12 cellular contexts compared by ENCODE assay signal in the genomic region with DNA sequence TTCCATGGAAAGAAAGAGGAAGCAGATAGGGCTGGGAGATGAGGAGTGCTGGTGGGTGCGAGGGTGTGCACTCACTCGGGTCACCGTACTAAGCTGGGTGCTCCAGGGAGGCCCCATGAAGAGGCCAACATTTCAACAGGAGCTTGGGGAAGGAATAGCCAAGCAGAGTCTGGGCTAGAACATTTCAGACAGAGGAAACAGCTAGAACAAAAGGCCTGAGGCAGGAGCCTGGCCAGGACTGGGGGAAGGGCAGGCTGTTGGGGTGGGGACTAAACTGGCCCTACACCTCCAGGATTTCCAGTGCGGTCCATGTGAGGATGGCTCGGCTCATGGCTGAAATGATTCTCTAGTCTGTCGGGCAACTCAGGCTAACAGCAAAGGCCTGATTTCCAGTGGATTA.
DNase-seq lines count a peak whose midpoint lies in the region; ATAC-seq and TF ChIP-seq lines count a peak whose summit lies in the region.
"Had no signal": no experiment of that assay in that cellular context is flagged by ENCODE, and none has a peak within 500 bp of the region (broad histone marks: within the 10 kb centered on the region; RNA-seq: fewer than 3 reads in every experiment).

No MANE protein-coding gene starts in this region.

- H3K4me1 ChIP-seq in esophagus (ENCODE audit: control insufficient read depth in 2 of 2, insufficient read depth in 2 of 2, low read length in 1 of 2) (peaks cover 6 to 35% of the 10 kb centered on the region in 2 donors), gastrocnemius medialis (peaks cover 16 to 28% of the 10 kb centered on the region in 2 donors), suprapubic skin (peaks cover 43% of the 10 kb centered on the region)

- H3K27ac ChIP-seq in SU-DHL-6 (ENCODE audit: low read depth, low read length) (peak overlapping the region; percentile 95), esophagus (ENCODE audit: low read depth in 2 of 2, low read length in 1 of 2) (peak overlapping the region; percentile 16 to 48), gastrocnemius medialis (peak overlapping the region in 3 of 4 donors; percentile 23 to 60 (median 36)), suprapubic skin (no peak overlapping the region)

- no peaks in the 10 kb centered on the region for H4K20me1 ChIP-seq in SU-DHL-6 (ENCODE audit: low read depth, low read length)

- in situ Hi-C loops in gastrocnemius medialis (cut with MboI; ENCODE audit: low sequenced_read_pairs in 4 of 4) = no loop called here

- TF ChIP-seq POLR2A in gastrocnemius medialis (IDR thresholded peaks at IDR 0.05) = no peak
- TF ChIP-seq POLR2A in suprapubic skin (IDR thresholded peaks at IDR 0.05) = no peak

- no peaks in the 10 kb centered on the region for H3K27me3 Mint-ChIP-seq in T-helper 1 cell treated with Interleukin-12 subunit alpha and Interleukin-12 subunit beta and Interleukin-4 antibody, amounts not matched to agents 30 μg/mL and 1 μg/mL, for 36 hours (ENCODE audit: low read depth)

- H2AFZ ChIP-seq in SU-DHL-6 (ENCODE audit: low read depth, low read length, severe bottlenecking) = no peak overlapping the region

- H3K4me2 ChIP-seq in SU-DHL-6 (ENCODE audit: low read depth, low read length, poor library complexity, severe bottlenecking) = peak overlapping the region; percentile 57

- H3K36me3 Mint-ChIP-seq in T-helper 1 cell treated with Interleukin-12 subunit alpha and Interleukin-12 subunit beta and Interleukin-4 antibody, amounts not matched to agents 30 μg/mL and 1 μg/mL, for 36 hours (ENCODE audit: low read depth) = peaks cover 10% of the 10 kb centered on the region

- peaks cover 66% of the 10 kb centered on the region for H3F3A ChIP-seq in SU-DHL-6 (ENCODE audit: insufficient read depth)

- H3K4me1 Mint-ChIP-seq in T-helper 1 cell treated with Interleukin-12 subunit alpha and Interleukin-12 subunit beta and Interleukin-4 antibody, amounts not matched to agents 30 μg/mL and 1 μg/mL, for 36 hours (ENCODE audit: low read depth) = peaks cover 84% of the 10 kb centered on the region

- H3K36me3 ChIP-seq in SU-DHL-6 (ENCODE audit: low read length) = no peaks in the 10 kb centered on the region
- H3K36me3 ChIP-seq in esophagus (ENCODE audit: control insufficient read depth in 2 of 2, insufficient read depth in 2 of 2, low read length in 1 of 2) = peaks cover 0 to 3% of the 10 kb centered on the region in 2 donors
- no peaks in the 10 kb centered on the region for H3K36me3 ChIP-seq in gastrocnemius medialis
- H3K36me3 ChIP-seq in suprapubic skin = no peaks in the 10 kb centered on the region

- TF ChIP-seq CTCF in SU-DHL-6 (IDR thresholded peaks at IDR 0.05; ENCODE audit: insufficient read depth, low read length, poor library complexity, severe bottlenecking) (no peak), gastrocnemius medialis (IDR thresholded peaks at IDR 0.05 in 4 of 5, conservative IDR thresholded peaks at IDR 0.05 in 1 of 5) (no peak), suprapubic skin (IDR thresholded peaks at IDR 0.05) (no peak)

- H3K4me3 ChIP-seq in SU-DHL-6 (ENCODE audit: insufficient read depth, low read length, poor library complexity, severe bottlenecking) (no peak overlapping the region), esophagus (ENCODE audit: low read depth in 1 of 2, low read length in 2 of 2) (no peak overlapping the region), gastrocnemius medialis (no peak overlapping the region), suprapubic skin (no peak overlapping the region)

- H3K9me2 ChIP-seq in SU-DHL-6 (replicated peaks; ENCODE audit: insufficient read depth, low read length) = no peaks in the 10 kb centered on the region

- ATAC-seq in gastrocnemius medialis (no peak), GM21717 (IDR thresholded peaks at IDR 0.05; ENCODE audit: unreplicated experiment) (no peak)
- ATAC-seq: HCT116 had no signal

- H3K27me3 ChIP-seq in SU-DHL-6 (ENCODE audit: low read length) (no peaks in the 10 kb centered on the region), esophagus (ENCODE audit: control insufficient read depth in 1 of 2, insufficient read depth in 2 of 2, low read length in 2 of 2) (no peaks in the 10 kb centered on the region), gastrocnemius medialis (no peaks in the 10 kb centered on the region), suprapubic skin (no peaks in the 10 kb centered on the region)

- peak overlapping the region; percentile 97 for H3K27ac Mint-ChIP-seq in T-helper 1 cell treated with Interleukin-12 subunit alpha and Interleukin-12 subunit beta and Interleukin-4 antibody, amounts not matched to agents 30 μg/mL and 1 μg/mL, for 36 hours

- H3K9me3 Mint-ChIP-seq in T-helper 1 cell treated with Interleukin-12 subunit alpha and Interleukin-12 subunit beta and Interleukin-4 antibody, amounts not matched to agents 30 μg/mL and 1 μg/mL, for 36 hours = no peaks in the 10 kb centered on the region

- no peak for DNase-seq in T-helper 1 cell
- DNase-seq in gastrocnemius medialis = no peak
- DNase-seq in NCI-H82 treated with DMSO at 0.1 percent for 48 hours (lab: John Stamatoyannopoulos, UW; ENCODE audit: unreplicated experiment) = no peak
- no peak for DNase-seq in suprapubic skin (ENCODE audit: low spot score in 2 of 2)
- DNase-seq: activated CD4-positive, CD25-positive, alpha-beta regulatory T cell treated with anti-CD3 and anti-CD28 coated beads, Interleukin-2, amount 50 U/mL, for 72 hours; midbrain; NCI-H1436 treated with DMSO at 0.1 percent for 48 hours had no signal

- H3K79me2 ChIP-seq in SU-DHL-6 (ENCODE audit: insufficient read depth, low read length) = no peaks in the 10 kb centered on the region

- TF ChIP-seq EP300 in suprapubic skin (IDR thresholded peaks at IDR 0.05) = no peak

- intact Hi-C loops in gastrocnemius medialis (cut with DNase I; ENCODE audit: low total_unique reads) = no loop called here

- peak overlapping the region; percentile 53 for H3K4me3 Mint-ChIP-seq in T-helper 1 cell treated with Interleukin-12 subunit alpha and Interleukin-12 subunit beta and Interleukin-4 antibody, amounts not matched to agents 30 μg/mL and 1 μg/mL, for 36 hours

- peak overlapping the region; percentile 60 for H3K9ac ChIP-seq in SU-DHL-6 (ENCODE audit: low read length)

- 80 to 84% methylated on average over 6 of the region's 6 CpGs for WGBS in esophagus, 2 donors
- WGBS in suprapubic skin = 76% methylated on average over 6 of the region's 6 CpGs

- H3K9me3 ChIP-seq in SU-DHL-6 (ENCODE audit: insufficient read depth, low read length) = no peaks in the 10 kb centered on the region
- H3K9me3 ChIP-seq in esophagus (ENCODE audit: control insufficient read depth in 2 of 2, insufficient read depth in 1 of 2, low read depth in 1 of 2, low read length in 1 of 2) = no peaks in the 10 kb centered on the region
- H3K9me3 ChIP-seq in gastrocnemius medialis = no peaks in the 10 kb centered on the region
- H3K9me3 ChIP-seq in suprapubic skin = no peaks in the 10 kb centered on the region
